ENCODE assay signal across 32 cellular contexts in genomic region chr17:16464641-16465312, GRCh38. TPM values are rescaled to one million over a fixed set of nuclear protein-coding genes. Genes with fewer than 3 reads are reported as not detected.
DNase-seq lines count a peak whose midpoint lies in the region; ATAC-seq, FAIRE-seq and TF ChIP-seq lines count a peak whose summit lies in the region.
"Had no signal": no experiment of that assay in that cellular context is flagged by ENCODE, and none has a peak within 500 bp of the region (broad histone marks: within the 10 kb centered on the region; RNA-seq: fewer than 3 reads in every experiment).

No MANE protein-coding gene starts in this region.

- no peak overlapping the region for H2AFZ ChIP-seq in mesenchymal stem cell (ENCODE audit: low read depth, low read length)

- H3K4ac ChIP-seq in mesenchymal stem cell (ENCODE audit: low read depth in 1 of 2, low read length in 2 of 2): no peak overlapping the region

- H2BK5ac ChIP-seq in mesenchymal stem cell (ENCODE audit: low read depth, low read length, poor library complexity, severe bottlenecking): no peak overlapping the region

- WGBS in adrenal gland, 4 donors: 53 to 70% (median 65%) methylated on average over 7 to 11 of the region's 11 CpGs
- 86% methylated on average over 11 of the region's 11 CpGs for WGBS in mesenchymal stem cell

- CTCF ChIA-PET in activated naive CD4-positive, alpha-beta T cell treated with anti-CD3 and anti-CD28 coated beads, Interleukin-2, amount 10 ng/mL, durations not matched to agents 7 days and 5 days (lab: Charles Lee): interaction anchor here (1.1 kb wide), 1 partner anchor 13 kb away, joined by 5 read pairs; no protein-coding TSS in a partner anchor

- no peaks in the 10 kb centered on the region for H3K36me3 ChIP-seq in adrenal gland (replicated peaks in 1 of 2)
- H3K36me3 ChIP-seq in mesenchymal stem cell (ENCODE audit: control insufficient read depth in 1 of 2, insufficient read depth in 2 of 2, low read depth in 1 of 2, low read length in 2 of 2): peaks cover 0 to 11% of the 10 kb centered on the region in 2 experiments
- no peaks in the 10 kb centered on the region for H3K36me3 ChIP-seq in kidney (ENCODE audit: control insufficient read depth in 1 of 2, insufficient read depth in 2 of 2, low read length in 2 of 2)
- H3K36me3 ChIP-seq: MG63, suprapubic skin, uterus had no signal

- no peak overlapping the region for H2BK120ac ChIP-seq in mesenchymal stem cell (ENCODE audit: low read depth, low read length)

- no peak for FAIRE-seq in kidney (lab: Jason Lieb, UNC)
- FAIRE-seq: endometrium, frontal cortex, RCC 7860 had no signal

- no peak overlapping the region for H4K8ac ChIP-seq in mesenchymal stem cell (ENCODE audit: low read length)

- H4K91ac ChIP-seq in mesenchymal stem cell (ENCODE audit: low read length): no peak overlapping the region

- H3K4me1 ChIP-seq in adrenal gland (replicated peaks in 1 of 2): peaks cover 22 to 65% of the 10 kb centered on the region in 2 donors
- peaks cover 6% of the 10 kb centered on the region for H3K4me1 ChIP-seq in mesenchymal stem cell (ENCODE audit: control insufficient read depth, insufficient read depth, low read depth, low read length)
- H3K4me1 ChIP-seq in kidney (ENCODE audit: control insufficient read depth in 1 of 2, insufficient read depth in 1 of 2, low read depth in 1 of 2, low read length in 2 of 2): peaks cover 0 to 12% of the 10 kb centered on the region in 2 donors
- H3K4me1 ChIP-seq: uterus had no signal

- H3K27me3 Mint-ChIP-seq in activated naive CD4-positive, alpha-beta T cell treated with anti-CD3 and anti-CD28 coated beads, Interleukin-2, amount 10 ng/mL, durations not matched to agents 7 days and 5 days: no peaks in the 10 kb centered on the region
- H3K27me3 Mint-ChIP-seq: activated B cell treated with CpG ODN at 0.5 μM for 24 hours had no signal

- DNase-seq in HT-29 (ENCODE audit: low spot score) (peak; percentile 16), adrenal gland (no peak), mesenchymal stem cell (no peak), amniotic stem cell (lab: John Stamatoyannopoulos, UW) (no peak), kidney (no peak)
- no peak for DNase-seq in stimulated activated effector memory CD8-positive, alpha-beta T cell treated with anti-CD3 and anti-CD28 coated beads, Interleukin-12 subunit alpha, Interleukin-12 subunit beta, amount 100 ng/mL, for 72 hours (ENCODE audit: low spot score in 2 of 2)
- DNase-seq in activated naive CD4-positive, alpha-beta T cell treated with anti-CD3 and anti-CD28 coated beads, Interleukin-2, amount 10 ng/mL, durations not matched to agents 7 days and 5 days: no peak
- DNase-seq: activated B cell treated with CpG ODN at 0.5 μM for 24 hours; activated CD4-positive, alpha-beta T cell treated with anti-CD3 and anti-CD28 coated beads, Interleukin-2, amount 50 U/mL, for 1 hour; activated gamma-delta T cell treated with Interleukin-2 at 50 U/mL for 16 hours; activated T-cell treated with anti-CD3 and anti-CD28 coated beads, Interleukin-2, amount 50 U/mL, for 4 hours; Calu3; GOT3; hypothalamus; immature natural killer cell; KBM-7; MG63; natural killer cell; NCI-H1105 treated with DMSO at 0.1 percent for 48 hours; NCI-H1930; NCI-H226; NCI-H69; SW 1271; T-helper 9 cell; uterus had no signal

- H3K14ac ChIP-seq in mesenchymal stem cell (ENCODE audit: low read length in 2 of 2): no peak overlapping the region

- H3K27ac ChIP-seq in adrenal gland (peak overlapping the region in 4 of 5 donors; percentile 59 to 82 (median 70)), mesenchymal stem cell (ENCODE audit: low read length, poor library complexity, severe bottlenecking) (no peak overlapping the region), kidney (ENCODE audit: low read depth in 2 of 2, low read length in 2 of 2) (no peak overlapping the region)
- H3K27ac ChIP-seq: C4-2B, uterus had no signal

- H2AK5ac ChIP-seq in mesenchymal stem cell (ENCODE audit: low read length, severe bottlenecking): no peak overlapping the region

- peaks cover 8% of the 10 kb centered on the region for H3K36me3 Mint-ChIP-seq in stimulated activated effector memory CD8-positive, alpha-beta T cell treated with anti-CD3 and anti-CD28 coated beads, Interleukin-12 subunit alpha, Interleukin-12 subunit beta, amount 100 ng/mL, for 72 hours
- no peaks in the 10 kb centered on the region for H3K36me3 Mint-ChIP-seq in activated naive CD4-positive, alpha-beta T cell treated with anti-CD3 and anti-CD28 coated beads, Interleukin-2, amount 10 ng/mL, durations not matched to agents 7 days and 5 days
- H3K36me3 Mint-ChIP-seq: immature natural killer cell, natural killer cell had no signal

- no peak overlapping the region for H3K4me3 ChIP-seq in adrenal gland
- H3K4me3 ChIP-seq in mesenchymal stem cell (ENCODE audit: insufficient read depth in 1 of 2, low read depth in 1 of 2, low read length in 2 of 2): no peak overlapping the region
- no peak overlapping the region for H3K4me3 ChIP-seq in kidney (ENCODE audit: low read length in 2 of 2)
- H3K4me3 ChIP-seq: MG63, suprapubic skin, uterus had no signal

- H3K9ac ChIP-seq in mesenchymal stem cell (ENCODE audit: low read length) (peak overlapping the region; percentile 25), kidney (ENCODE audit: low read length in 2 of 2) (no peak overlapping the region)

- no peak overlapping the region for H3K4me2 ChIP-seq in mesenchymal stem cell (ENCODE audit: low read length, poor library complexity, severe bottlenecking)

- H3K9me3 Mint-ChIP-seq in stimulated activated effector memory CD8-positive, alpha-beta T cell treated with anti-CD3 and anti-CD28 coated beads, Interleukin-12 subunit alpha, Interleukin-12 subunit beta, amount 100 ng/mL, for 72 hours: no peaks in the 10 kb centered on the region
- no peaks in the 10 kb centered on the region for H3K9me3 Mint-ChIP-seq in activated naive CD4-positive, alpha-beta T cell treated with anti-CD3 and anti-CD28 coated beads, Interleukin-2, amount 10 ng/mL, durations not matched to agents 7 days and 5 days
- H3K9me3 Mint-ChIP-seq: activated B cell treated with CpG ODN at 0.5 μM for 24 hours; activated T-cell treated with anti-CD3 and anti-CD28 coated beads, Interleukin-2, amount 50 U/mL, for 4 hours; immature natural killer cell; natural killer cell had no signal

- H3K4me1 Mint-ChIP-seq in stimulated activated effector memory CD8-positive, alpha-beta T cell treated with anti-CD3 and anti-CD28 coated beads, Interleukin-12 subunit alpha, Interleukin-12 subunit beta, amount 100 ng/mL, for 72 hours: no peaks in the 10 kb centered on the region
- no peaks in the 10 kb centered on the region for H3K4me1 Mint-ChIP-seq in activated naive CD4-positive, alpha-beta T cell treated with anti-CD3 and anti-CD28 coated beads, Interleukin-2, amount 10 ng/mL, durations not matched to agents 7 days and 5 days
- H3K4me1 Mint-ChIP-seq: activated B cell treated with CpG ODN at 0.5 μM for 24 hours, immature natural killer cell, natural killer cell had no signal

- no peak overlapping the region for H3K4me3 Mint-ChIP-seq in stimulated activated effector memory CD8-positive, alpha-beta T cell treated with anti-CD3 and anti-CD28 coated beads, Interleukin-12 subunit alpha, Interleukin-12 subunit beta, amount 100 ng/mL, for 72 hours
- H3K4me3 Mint-ChIP-seq in activated naive CD4-positive, alpha-beta T cell treated with anti-CD3 and anti-CD28 coated beads, Interleukin-2, amount 10 ng/mL, durations not matched to agents 7 days and 5 days: no peak overlapping the region
- H3K4me3 Mint-ChIP-seq: activated B cell treated with CpG ODN at 0.5 μM for 24 hours; activated T-cell treated with anti-CD3 and anti-CD28 coated beads, Interleukin-2, amount 50 U/mL, for 4 hours; immature natural killer cell; natural killer cell had no signal

- no peak for TF ChIP-seq CTCF in adrenal gland (IDR thresholded peaks at IDR 0.05)
- TF ChIP-seq CTCF in kidney (IDR thresholded peaks at IDR 0.05; ENCODE audit: borderline replicate concordance, extremely low read depth, insufficient read depth): no peak

- intact Hi-C loops in adrenal gland (cut with DNase I): no loop called here
- intact Hi-C loops in kidney (cut with DNase I): no loop called here

- TF ChIP-seq POLR2A in adrenal gland (IDR thresholded peaks at IDR 0.05): no peak

- H3K27me3 ChIP-seq in adrenal gland: no peaks in the 10 kb centered on the region
- peaks cover 0 to 3% of the 10 kb centered on the region in 2 experiments for H3K27me3 ChIP-seq in mesenchymal stem cell (ENCODE audit: control insufficient read depth in 1 of 2, insufficient read depth in 1 of 2, low read length in 2 of 2)
- H3K27me3 ChIP-seq: MG63, suprapubic skin, uterus had no signal

- no peak overlapping the region for H2BK12ac ChIP-seq in mesenchymal stem cell (ENCODE audit: low read length in 2 of 2)

- ATAC-seq in stimulated activated effector memory CD8-positive, alpha-beta T cell treated with anti-CD3 and anti-CD28 coated beads, Interleukin-12 subunit alpha, Interleukin-12 subunit beta, amount 100 ng/mL, for 72 hours: no peak
- no peak for ATAC-seq in HG02610 (IDR thresholded peaks at IDR 0.05; ENCODE audit: unreplicated experiment)
- ATAC-seq: activated T-cell treated with anti-CD3 and anti-CD28 coated beads, Interleukin-2, amount 50 U/mL, for 4 hours; left lobe of liver; natural killer cell had no signal

- no peaks in the 10 kb centered on the region for H3K9me3 ChIP-seq in adrenal gland (replicated peaks in 1 of 3)
- H3K9me3 ChIP-seq in mesenchymal stem cell (ENCODE audit: control insufficient read depth, low read length): no peaks in the 10 kb centered on the region
- H3K9me3 ChIP-seq in kidney (ENCODE audit: control insufficient read depth in 1 of 2, low read length in 2 of 2): no peaks in the 10 kb centered on the region
- H3K9me3 ChIP-seq: MG63, suprapubic skin, uterus had no signal

- no peak overlapping the region for H3K23ac ChIP-seq in mesenchymal stem cell (ENCODE audit: low read length in 2 of 2)

- no peak overlapping the region for H3K18ac ChIP-seq in mesenchymal stem cell (ENCODE audit: low read depth in 1 of 2, low read length in 2 of 2)

- H3K27ac Mint-ChIP-seq in stimulated activated effector memory CD8-positive, alpha-beta T cell treated with anti-CD3 and anti-CD28 coated beads, Interleukin-12 subunit alpha, Interleukin-12 subunit beta, amount 100 ng/mL, for 72 hours: peak overlapping the region; percentile 58
- no peak overlapping the region for H3K27ac Mint-ChIP-seq in activated naive CD4-positive, alpha-beta T cell treated with anti-CD3 and anti-CD28 coated beads, Interleukin-2, amount 10 ng/mL, durations not matched to agents 7 days and 5 days
- H3K27ac Mint-ChIP-seq: activated B cell treated with CpG ODN at 0.5 μM for 24 hours, immature natural killer cell, natural killer cell had no signal

- no peak overlapping the region for H2BK15ac ChIP-seq in mesenchymal stem cell (ENCODE audit: low read depth, poor library complexity, severe bottlenecking)

- no peaks in the 10 kb centered on the region for H3K79me1 ChIP-seq in mesenchymal stem cell (replicated peaks; ENCODE audit: low read length, poor library complexity, severe bottlenecking)

RNA-seq across cellular contexts. Expression of gene LRRC75A, which starts 27.2 kb away (rescaled TPM):
- 8.0 and 12.3 TPM in 2 replicates for total RNA-seq in HT-29 (2014; rRNA removed; shearing (Covaris generic))
- total RNA-seq in adrenal gland (10 to 100 TPM in 7 of 8 donors, 1 to 10 TPM in 1; 7.4 to 49.2 (median 25.5) TPM), kidney (2.5 TPM)
- polyA plus RNA-seq in adrenal gland (10 to 100 TPM in 1 of 3 donors, 1 to 10 TPM in 2; 8.6 to 40.1 (median 9.7) TPM), kidney (ENCODE audit: insufficient read depth, low read depth, low replicate concordance) (2.6 TPM)
- 0.44 TPM for polyA plus RNA-seq in mesenchymal stem cell (2013, experiment 1 of 2)
- polyA plus RNA-seq in mesenchymal stem cell (2013, experiment 2 of 2): 0.48 TPM

RNA-seq across cellular contexts. Expression of gene TRPV2, which starts 49.4 kb away (rescaled TPM):
- not detected in 2 replicates for total RNA-seq in HT-29 (2014; rRNA removed; shearing (Covaris generic))
- total RNA-seq in adrenal gland (100 to 1,000 TPM in 1 of 8 donors, 10 to 100 TPM in 7; 34.1 to 110 (median 47.3) TPM), kidney (18.2 TPM)
- polyA plus RNA-seq in adrenal gland (10 to 100 TPM; 23.3 to 67.3 (median 61.7) TPM), kidney (ENCODE audit: insufficient read depth, low read depth, low replicate concordance) (8.6 TPM)
- polyA plus RNA-seq in mesenchymal stem cell (2013, experiment 1 of 2): 116 TPM
- polyA plus RNA-seq in mesenchymal stem cell (2013, experiment 2 of 2): 113 TPM

Comparison
In these comparisons a context has a peak if more than half of its experiments do, and no peak if none do; other contexts are left out.
1. H3K27ac ChIP-seq: peak in adrenal gland (4 of 5); none in mesenchymal stem cell (single experiment) and kidney (0 of 2).
2. RNA of gene TRPV2, which starts 49.4 kb away (total RNA-seq): 34.1 to 110 TPM in adrenal gland and 18.2 TPM in kidney (single experiment); not detected in HT-29; every median in the first group is over 10 times any median in the second.